ENCODE assay signal across 8 cellular contexts in the genomic region with DNA sequence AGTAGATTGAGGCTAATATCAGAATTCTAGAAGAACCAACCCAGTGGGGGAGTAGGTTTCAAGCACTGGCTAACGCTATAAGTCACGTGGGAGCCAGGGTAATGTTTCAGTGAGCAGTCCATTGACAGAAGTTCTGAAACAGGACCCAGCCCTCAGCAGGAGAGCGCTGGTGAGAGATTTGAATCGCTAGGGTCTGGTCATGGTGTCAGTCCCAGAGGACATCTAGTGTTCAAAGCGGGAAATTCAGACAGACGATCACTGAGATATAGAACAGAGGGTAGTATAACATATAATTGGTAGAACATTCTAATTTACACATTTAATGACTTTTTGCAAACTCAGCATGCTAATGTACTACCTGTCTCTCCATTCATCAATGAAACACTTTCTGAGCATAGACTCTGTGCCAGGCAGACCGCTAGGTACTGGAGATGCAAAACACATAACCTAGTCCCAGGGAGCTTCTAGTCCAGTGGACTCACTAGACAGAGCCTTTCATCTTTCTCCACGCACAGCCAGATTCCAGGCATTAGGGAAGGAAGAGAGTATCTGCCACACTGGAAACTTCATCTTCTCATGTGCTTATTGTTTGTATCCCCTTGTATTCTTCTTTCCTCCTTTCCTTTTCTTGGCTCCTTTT. TPM values are rescaled to one million over a fixed set of nuclear protein-coding genes. Genes with fewer than 3 reads are reported as not detected.
DNase-seq lines count a peak whose midpoint lies in the region; ATAC-seq lines count a peak whose summit lies in the region.

No MANE protein-coding gene starts in this region.

- ATAC-seq in GM21390 (IDR thresholded peaks at IDR 0.05; ENCODE audit: unreplicated experiment) (peak; percentile 76), left ventricle myocardium superior (peak; percentile 93)

- DNase-seq in ELR (ENCODE audit: low read depth) (peak; percentile 71), HT-29 (ENCODE audit: low spot score) (peak; percentile 80), RKO (ENCODE audit: low spot score) (peak; percentile 83), anterior cingulate cortex (lab: John Stamatoyannopoulos, UW) (peak in 46 of 58 donors; percentile 6 to 84 (median 51)), left ventricle myocardium superior (peak; percentile 36), retina (peak; percentile 38), COR-L47 (lab: John Stamatoyannopoulos, UW) (no peak)

- intact Hi-C loops in left ventricle myocardium superior (cut with micrococcal nuclease): loop anchor here (5.0 to 10.0 kb wide), 2 partner anchors 101 to 158 kb away; no protein-coding TSS in a partner anchor

RNA-seq across cellular contexts. Expression of a gene that starts 35.4 kb away (rescaled TPM):
- not detected in 2 replicates for total RNA-seq in HT-29 (2014; rRNA removed; shearing (Covaris generic))
- total RNA-seq in left ventricle myocardium superior: not detected

RNA-seq across cellular contexts. Expression of a gene that starts 53.1 kb away (rescaled TPM):
- total RNA-seq in HT-29 (2014; rRNA removed; shearing (Covaris generic)): 0.37 and 7.7 TPM in 2 replicates
- 283 TPM for total RNA-seq in left ventricle myocardium superior

Comparison
In these comparisons a context has a peak if more than half of its experiments do, and no peak if none do; other contexts are left out.
1. RNA of a gene that starts 53.1 kb away (total RNA-seq): 283 TPM in left ventricle myocardium superior (single experiment); 0.37 to 7.7 TPM in HT-29; every median in the first group is over 10 times any median in the second.